ENCODE assay signal across 8 cellular contexts in genomic region chr14:22070119-22070982, GRCh38.
DNase-seq lines count a peak whose midpoint lies in the region; ATAC-seq and TF ChIP-seq lines count a peak whose summit lies in the region.

No MANE protein-coding gene starts in this region.

- no peaks in the 10 kb centered on the region for H3K36me3 ChIP-seq in mammary epithelial cell (ENCODE audit: insufficient read depth, low read length)

- no peak for TF ChIP-seq CTCF in mammary epithelial cell (conservative IDR thresholded peaks at IDR 0.05 in 1 of 2, IDR thresholded peaks at IDR 0.05 in 1 of 2; ENCODE audit: extremely low read depth in 1 of 2, insufficient read depth in 1 of 2, low read depth in 1 of 2, low read length in 2 of 2)

- H3K79me2 ChIP-seq in mammary epithelial cell (ENCODE audit: insufficient read depth, low read length): no peaks in the 10 kb centered on the region

- peaks cover 6% of the 10 kb centered on the region for H3K27me3 ChIP-seq in mammary epithelial cell (ENCODE audit: insufficient read depth, low read length)

- no TSS peak for BruUV-seq in mammary epithelial cell (replicated peaks; lab: Mats Ljungman, UMichigan)

- intact Hi-C loops in mammary epithelial cell (cut with micrococcal nuclease): no loop called here

- dilution Hi-C loops in mammary epithelial cell (cut with HindIII; ENCODE audit: low sequenced_read_pairs): no loop called here

- H4K20me1 ChIP-seq in mammary epithelial cell (ENCODE audit: insufficient read depth, low read length): no peaks in the 10 kb centered on the region

- in situ Hi-C loops in SK-MEL-5 (cut with HindIII; ENCODE audit: low pct_unique_long_range_greater_than_20kb, low sequenced_read_pairs): no loop called here
- in situ Hi-C loops in mammary epithelial cell (cut with MboI; ENCODE audit: low sequenced_read_pairs in 2 of 2): no loop called here

- no peak overlapping the region for H3K4me3 ChIP-seq in mammary epithelial cell (replicated peaks in 1 of 3; ENCODE audit: insufficient read depth in 1 of 3, low read depth in 2 of 3, low read length in 3 of 3)

- POLR2A ChIA-PET in naive thymus-derived CD8-positive, alpha-beta T cell (lab: Charles Lee): interaction anchor here (0.8 to 2.2 kb wide), 15 partner anchors 12 to 486 kb away, joined by 3 to 18 read pairs (median 3); no protein-coding TSS in a partner anchor

- H3K9ac ChIP-seq in mammary epithelial cell (ENCODE audit: insufficient read depth, low read length): no peak overlapping the region

- H3K27me3 Mint-ChIP-seq in naive thymus-derived CD8-positive, alpha-beta T cell: peaks cover 0 to 9% (median 0%) of the 10 kb centered on the region in 5 donors

- H3K9me3 ChIP-seq in mammary epithelial cell (replicated peaks; ENCODE audit: insufficient read depth, low read length): no peaks in the 10 kb centered on the region

- DNase-seq in SK-MEL-5 (ENCODE audit: low read depth, low spot score) (peak; percentile 9), mammary epithelial cell (peak; percentile 11), DMS 273 treated with DMSO at 0.1 percent for 48 hours (lab: John Stamatoyannopoulos, UW) (no peak), NCI-H2171 treated with DMSO at 0.1 percent for 48 hours (lab: John Stamatoyannopoulos, UW) (no peak)
- peak; percentile 21 to 74 (median 47) for DNase-seq in naive thymus-derived CD8-positive, alpha-beta T cell

- peak overlapping the region; percentile 26 for H2AFZ ChIP-seq in mammary epithelial cell (ENCODE audit: low read depth, low read length)

- CTCF ChIA-PET in mammary epithelial cell (lab: Charles Lee; ENCODE audit: low non-redundant PET): interaction anchor here (0.5 kb wide), 1 partner anchor 17 kb away, joined by 5 read pairs; no protein-coding TSS in a partner anchor

- 47% methylated on average over 12 of the region's 12 CpGs for WGBS in mammary epithelial cell (ENCODE audit: low coverage, missing lambda C conversion rate)

- H3K27ac ChIP-seq in mammary epithelial cell (ENCODE audit: insufficient read depth, low read depth, low read length): no peak overlapping the region

- peak overlapping the region; percentile 82 to 97 (median 94) for H3K27ac Mint-ChIP-seq in naive thymus-derived CD8-positive, alpha-beta T cell

- H3K9me3 Mint-ChIP-seq in naive thymus-derived CD8-positive, alpha-beta T cell: peaks cover 0 to 4% (median 0%) of the 10 kb centered on the region in 9 donors

- H3K4me3 Mint-ChIP-seq in naive thymus-derived CD8-positive, alpha-beta T cell: peak overlapping the region; percentile 90 to 96 (median 94)

- H3K4me2 ChIP-seq in mammary epithelial cell (ENCODE audit: insufficient read depth, low read depth, low read length): no peak overlapping the region

- ATAC-seq in GM18498 (IDR thresholded peaks at IDR 0.05; ENCODE audit: unreplicated experiment): peak; percentile 49
- ATAC-seq in HG02759 (IDR thresholded peaks at IDR 0.05; ENCODE audit: unreplicated experiment): peak; percentile 52
- ATAC-seq in naive thymus-derived CD8-positive, alpha-beta T cell: peak; percentile 78 to 81
- ATAC-seq in GM18517 (IDR thresholded peaks at IDR 0.05; ENCODE audit: unreplicated experiment): no peak

- peaks cover 4 to 62% (median 49%) of the 10 kb centered on the region in 4 donors for H3K4me1 Mint-ChIP-seq in naive thymus-derived CD8-positive, alpha-beta T cell

- H3K4me1 ChIP-seq in mammary epithelial cell (ENCODE audit: insufficient read depth, low read length): no peaks in the 10 kb centered on the region

- peaks cover 0 to 3% (median 0%) of the 10 kb centered on the region in 3 donors for H3K36me3 Mint-ChIP-seq in naive thymus-derived CD8-positive, alpha-beta T cell

Comparison
In these comparisons a context has a peak if more than half of its experiments do, and no peak if none do; other contexts are left out.
1. DNase-seq: peak in SK-MEL-5 (single experiment), mammary epithelial cell (single experiment) and naive thymus-derived CD8-positive, alpha-beta T cell (10 of 10); none in DMS 273 treated with DMSO at 0.1 percent for 48 hours (single experiment) and NCI-H2171 treated with DMSO at 0.1 percent for 48 hours (single experiment).